9 cellular contexts compared by ENCODE assay signal in genomic region chr15:88979674-88980073, GRCh38.
"Had no signal": no experiment of that assay in that cellular context is flagged by ENCODE, and none has a peak within 500 bp of the region (broad histone marks: within the 10 kb centered on the region; RNA-seq: fewer than 3 reads in every experiment).

No MANE protein-coding gene starts in this region.

- H3K9ac ChIP-seq: GM23248, KMS-11 had no signal

- H3K36me3 Mint-ChIP-seq: IgD-negative memory B cell had no signal

- H3K4me3 ChIP-seq: GM23248 had no signal

- H3K9me3 Mint-ChIP-seq: H9 had no signal

- DNase-seq: GM23248, GOT3, H9, HCEC 1CT, KBM-7 had no signal

- H3K4me3 Mint-ChIP-seq: H9, IgD-negative memory B cell had no signal

- H3K4me2 ChIP-seq: KMS-11 had no signal

- FAIRE-seq: H54, HTR-8/SVneo had no signal

- H3K27ac ChIP-seq: GM23248, KMS-11 had no signal

- H3K27ac Mint-ChIP-seq: IgD-negative memory B cell had no signal

- H2AFZ ChIP-seq: GM23248 had no signal
